In the genomic region with DNA sequence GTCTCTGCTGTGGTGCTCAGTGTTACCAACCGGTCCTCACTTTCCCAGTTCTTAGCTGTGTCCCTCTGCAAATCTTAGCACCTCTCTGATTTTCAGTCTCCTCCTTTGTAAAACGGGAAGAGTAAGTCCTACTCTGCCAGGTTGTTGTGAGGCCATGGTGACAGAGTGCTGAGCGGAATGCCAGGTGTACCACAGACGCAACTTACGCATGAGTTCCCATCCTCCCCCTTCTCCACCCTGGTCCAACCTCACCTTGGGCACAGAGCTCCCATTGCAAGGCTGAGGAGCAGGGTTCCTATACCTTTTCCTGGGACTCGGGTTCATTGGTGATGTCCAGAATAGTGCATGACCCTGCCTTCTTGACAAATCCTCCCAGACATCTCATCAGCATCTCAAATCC, we compare ENCODE assay signal across 1 cellular context.
TF ChIP-seq lines count a peak whose summit lies in the region.

No MANE protein-coding gene starts in this region.

TF ChIP-seq in H1, 55 proteins besides CTCF, POLR2A, EP300 and RAD21:
- TF ChIP-seq FOSL1 (IDR thresholded peaks at IDR 0.05; ENCODE audit: insufficient read depth, low read depth, low read length) (no peak), SIN3A (conservative IDR thresholded peaks at IDR 0.05 in 1 of 2, IDR thresholded peaks at IDR 0.05 in 1 of 2; ENCODE audit: low read depth in 1 of 2, low read length in 2 of 2) (no peak), CTBP2 (IDR thresholded peaks at IDR 0.05; ENCODE audit: borderline replicate concordance, insufficient read depth, insufficient read length, low read length) (no peak), RXRA (IDR thresholded peaks at IDR 0.05; ENCODE audit: insufficient read depth, low read depth, low read length) (no peak), TAF1 (IDR thresholded peaks at IDR 0.05; ENCODE audit: low read depth, low read length) (no peak), HDAC6 (IDR thresholded peaks at IDR 0.05; ENCODE audit: low read depth, low read length) (no peak), SIRT6 (IDR thresholded peaks at IDR 0.05; ENCODE audit: low read length) (no peak), TEAD4 (IDR thresholded peaks at IDR 0.05; ENCODE audit: low read depth, low read length) (no peak), RBBP5 (IDR thresholded peaks at IDR 0.05; ENCODE audit: borderline replicate concordance, low read depth, low read length) (no peak), KDM1A (IDR thresholded peaks at IDR 0.05; ENCODE audit: borderline replicate concordance, low read length) (no peak)
- TF ChIP-seq, protein P1, sequence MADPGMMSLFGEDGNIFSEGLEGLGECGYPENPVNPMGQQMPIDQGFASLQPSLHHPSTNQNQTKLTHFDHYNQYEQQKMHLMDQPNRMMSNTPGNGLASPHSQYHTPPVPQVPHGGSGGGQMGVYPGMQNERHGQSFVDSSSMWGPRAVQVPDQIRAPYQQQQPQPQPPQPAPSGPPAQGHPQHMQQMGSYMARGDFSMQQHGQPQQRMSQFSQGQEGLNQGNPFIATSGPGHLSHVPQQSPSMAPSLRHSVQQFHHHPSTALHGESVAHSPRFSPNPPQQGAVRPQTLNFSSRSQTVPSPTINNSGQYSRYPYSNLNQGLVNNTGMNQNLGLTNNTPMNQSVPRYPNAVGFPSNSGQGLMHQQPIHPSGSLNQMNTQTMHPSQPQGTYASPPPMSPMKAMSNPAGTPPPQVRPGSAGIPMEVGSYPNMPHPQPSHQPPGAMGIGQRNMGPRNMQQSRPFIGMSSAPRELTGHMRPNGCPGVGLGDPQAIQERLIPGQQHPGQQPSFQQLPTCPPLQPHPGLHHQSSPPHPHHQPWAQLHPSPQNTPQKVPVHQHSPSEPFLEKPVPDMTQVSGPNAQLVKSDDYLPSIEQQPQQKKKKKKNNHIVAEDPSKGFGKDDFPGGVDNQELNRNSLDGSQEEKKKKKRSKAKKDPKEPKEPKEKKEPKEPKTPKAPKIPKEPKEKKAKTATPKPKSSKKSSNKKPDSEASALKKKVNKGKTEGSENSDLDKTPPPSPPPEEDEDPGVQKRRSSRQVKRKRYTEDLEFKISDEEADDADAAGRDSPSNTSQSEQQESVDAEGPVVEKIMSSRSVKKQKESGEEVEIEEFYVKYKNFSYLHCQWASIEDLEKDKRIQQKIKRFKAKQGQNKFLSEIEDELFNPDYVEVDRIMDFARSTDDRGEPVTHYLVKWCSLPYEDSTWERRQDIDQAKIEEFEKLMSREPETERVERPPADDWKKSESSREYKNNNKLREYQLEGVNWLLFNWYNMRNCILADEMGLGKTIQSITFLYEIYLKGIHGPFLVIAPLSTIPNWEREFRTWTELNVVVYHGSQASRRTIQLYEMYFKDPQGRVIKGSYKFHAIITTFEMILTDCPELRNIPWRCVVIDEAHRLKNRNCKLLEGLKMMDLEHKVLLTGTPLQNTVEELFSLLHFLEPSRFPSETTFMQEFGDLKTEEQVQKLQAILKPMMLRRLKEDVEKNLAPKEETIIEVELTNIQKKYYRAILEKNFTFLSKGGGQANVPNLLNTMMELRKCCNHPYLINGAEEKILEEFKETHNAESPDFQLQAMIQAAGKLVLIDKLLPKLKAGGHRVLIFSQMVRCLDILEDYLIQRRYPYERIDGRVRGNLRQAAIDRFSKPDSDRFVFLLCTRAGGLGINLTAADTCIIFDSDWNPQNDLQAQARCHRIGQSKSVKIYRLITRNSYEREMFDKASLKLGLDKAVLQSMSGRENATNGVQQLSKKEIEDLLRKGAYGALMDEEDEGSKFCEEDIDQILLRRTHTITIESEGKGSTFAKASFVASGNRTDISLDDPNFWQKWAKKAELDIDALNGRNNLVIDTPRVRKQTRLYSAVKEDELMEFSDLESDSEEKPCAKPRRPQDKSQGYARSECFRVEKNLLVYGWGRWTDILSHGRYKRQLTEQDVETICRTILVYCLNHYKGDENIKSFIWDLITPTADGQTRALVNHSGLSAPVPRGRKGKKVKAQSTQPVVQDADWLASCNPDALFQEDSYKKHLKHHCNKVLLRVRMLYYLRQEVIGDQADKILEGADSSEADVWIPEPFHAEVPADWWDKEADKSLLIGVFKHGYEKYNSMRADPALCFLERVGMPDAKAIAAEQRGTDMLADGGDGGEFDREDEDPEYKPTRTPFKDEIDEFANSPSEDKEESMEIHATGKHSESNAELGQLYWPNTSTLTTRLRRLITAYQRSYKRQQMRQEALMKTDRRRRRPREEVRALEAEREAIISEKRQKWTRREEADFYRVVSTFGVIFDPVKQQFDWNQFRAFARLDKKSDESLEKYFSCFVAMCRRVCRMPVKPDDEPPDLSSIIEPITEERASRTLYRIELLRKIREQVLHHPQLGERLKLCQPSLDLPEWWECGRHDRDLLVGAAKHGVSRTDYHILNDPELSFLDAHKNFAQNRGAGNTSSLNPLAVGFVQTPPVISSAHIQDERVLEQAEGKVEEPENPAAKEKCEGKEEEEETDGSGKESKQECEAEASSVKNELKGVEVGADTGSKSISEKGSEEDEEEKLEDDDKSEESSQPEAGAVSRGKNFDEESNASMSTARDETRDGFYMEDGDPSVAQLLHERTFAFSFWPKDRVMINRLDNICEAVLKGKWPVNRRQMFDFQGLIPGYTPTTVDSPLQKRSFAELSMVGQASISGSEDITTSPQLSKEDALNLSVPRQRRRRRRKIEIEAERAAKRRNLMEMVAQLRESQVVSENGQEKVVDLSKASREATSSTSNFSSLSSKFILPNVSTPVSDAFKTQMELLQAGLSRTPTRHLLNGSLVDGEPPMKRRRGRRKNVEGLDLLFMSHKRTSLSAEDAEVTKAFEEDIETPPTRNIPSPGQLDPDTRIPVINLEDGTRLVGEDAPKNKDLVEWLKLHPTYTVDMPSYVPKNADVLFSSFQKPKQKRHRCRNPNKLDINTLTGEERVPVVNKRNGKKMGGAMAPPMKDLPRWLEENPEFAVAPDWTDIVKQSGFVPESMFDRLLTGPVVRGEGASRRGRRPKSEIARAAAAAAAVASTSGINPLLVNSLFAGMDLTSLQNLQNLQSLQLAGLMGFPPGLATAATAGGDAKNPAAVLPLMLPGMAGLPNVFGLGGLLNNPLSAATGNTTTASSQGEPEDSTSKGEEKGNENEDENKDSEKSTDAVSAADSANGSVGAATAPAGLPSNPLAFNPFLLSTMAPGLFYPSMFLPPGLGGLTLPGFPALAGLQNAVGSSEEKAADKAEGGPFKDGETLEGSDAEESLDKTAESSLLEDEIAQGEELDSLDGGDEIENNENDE (IDR thresholded peaks at IDR 0.05; ENCODE audit: insufficient replicate concordance, low read length): no peak
